In the genomic region with DNA sequence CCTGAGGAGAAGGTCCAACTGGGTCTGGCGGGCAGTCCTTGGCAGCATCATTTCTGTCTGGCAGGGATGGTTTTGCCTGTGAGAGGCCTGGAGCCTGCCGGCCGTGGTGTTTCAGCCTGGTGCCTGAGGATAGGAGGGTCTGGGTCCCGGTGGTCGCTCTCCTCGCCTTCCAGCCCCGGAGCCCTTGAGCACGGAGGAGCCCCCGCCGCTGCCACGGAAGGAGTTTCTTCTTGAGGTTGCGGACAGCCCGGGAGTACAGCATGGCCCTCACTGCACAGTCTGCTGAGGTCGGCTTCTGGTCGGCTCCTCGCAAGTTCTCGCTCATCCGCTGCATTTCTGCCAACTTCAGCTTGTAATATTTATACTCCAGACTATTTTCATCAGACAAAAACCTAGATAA, we compare ENCODE assay signal across 25 cellular contexts.
"Had no signal": no experiment of that assay in that cellular context is flagged by ENCODE, and none has a peak within 500 bp of the region (broad histone marks: within the 10 kb centered on the region; RNA-seq: fewer than 3 reads in every experiment).

No MANE protein-coding gene starts in this region.

- H3K9me3 ChIP-seq: left ventricle myocardium inferior, mucosa of descending colon, ovary, right atrium auricular region, suprapubic skin, thoracic aorta, tibial artery, upper lobe of right lung had no signal

- H3K4me3 Mint-ChIP-seq: memory B cell; naive thymus-derived CD8-positive, alpha-beta T cell; stimulated activated naive B cell treated with anti-CD40 and anti-IgM and Interleukin-4, amounts not matched to agents 10 μg/mL and 1 μg/mL and 100 μg/mL, for 72 hours; stimulated activated naive CD8-positive, alpha-beta T cell treated with anti-CD3 and anti-CD28 coated beads, Interleukin-15, Interleukin-2, amounts not matched to agents 100 ng/mL and 50 ng/mL, for 24 hours had no signal

- H3K4me1 ChIP-seq: suprapubic skin, tibial artery, upper lobe of right lung had no signal

- H3K27me3 ChIP-seq: ovary, right atrium auricular region, suprapubic skin, tibial artery, upper lobe of right lung had no signal

- ATAC-seq: mucosa of descending colon; naive thymus-derived CD8-positive, alpha-beta T cell; sciatic nerve; stimulated activated naive B cell treated with anti-CD40 and anti-IgM and Interleukin-4, amounts not matched to agents 10 μg/mL and 1 μg/mL and 100 μg/mL, for 72 hours had no signal

- FAIRE-seq: urothelium cell line had no signal

- H3K4me3 ChIP-seq: left ventricle myocardium inferior, lung, mucosa of descending colon, ovary, right atrium auricular region, skin epidermis, suprapubic skin, thoracic aorta, tibial artery, upper lobe of right lung had no signal

- DNase-seq: hypothalamus; islet precursor cell; left ventricle myocardium inferior; midbrain; mucosa of descending colon; ovary; stimulated activated CD4-positive, alpha-beta T cell treated with anti-CD3 and anti-CD28 coated beads, Interleukin-12 subunit alpha, Interleukin-12 subunit beta, amount 100 ng/mL, for 4 hours; stimulated activated CD4-positive, alpha-beta T cell treated with anti-CD3 and anti-CD28 coated beads, Interleukin-15, amount 100 ng/mL, for 24 hours; stimulated activated CD4-positive, alpha-beta T cell treated with anti-CD3 and anti-CD28 coated beads, Interleukin-2, amount 100 ng/mL, for 24 hours; stimulated activated CD4-positive, alpha-beta T cell treated with anti-CD3 and anti-CD28 coated beads, Interleukin-4, amount 100 ng/mL, for 1 hour; stimulated activated naive B cell treated with anti-CD40 and anti-IgM and Interleukin-4, amounts not matched to agents 10 μg/mL and 1 μg/mL and 100 μg/mL, for 72 hours; tibial artery; trophoblast cell; upper lobe of right lung had no signal

- H3K27ac ChIP-seq: left ventricle myocardium inferior, ovary, right atrium auricular region, skin epidermis, suprapubic skin, thoracic aorta, tibial artery, upper lobe of right lung had no signal

- H3K9me3 Mint-ChIP-seq: memory B cell; naive thymus-derived CD8-positive, alpha-beta T cell; stimulated activated naive B cell treated with anti-CD40 and anti-IgM and Interleukin-4, amounts not matched to agents 10 μg/mL and 1 μg/mL and 100 μg/mL, for 72 hours; stimulated activated naive CD8-positive, alpha-beta T cell treated with anti-CD3 and anti-CD28 coated beads, Interleukin-15, Interleukin-2, amounts not matched to agents 100 ng/mL and 50 ng/mL, for 24 hours had no signal

- H3K27me3 Mint-ChIP-seq: memory B cell; naive thymus-derived CD8-positive, alpha-beta T cell; progenitor cell of endocrine pancreas; stimulated activated naive B cell treated with anti-CD40 and anti-IgM and Interleukin-4, amounts not matched to agents 10 μg/mL and 1 μg/mL and 100 μg/mL, for 72 hours; stimulated activated naive CD8-positive, alpha-beta T cell treated with anti-CD3 and anti-CD28 coated beads, Interleukin-15, Interleukin-2, amounts not matched to agents 100 ng/mL and 50 ng/mL, for 24 hours had no signal

- H3K27ac Mint-ChIP-seq: memory B cell; progenitor cell of endocrine pancreas; stimulated activated naive CD8-positive, alpha-beta T cell treated with anti-CD3 and anti-CD28 coated beads, Interleukin-15, Interleukin-2, amounts not matched to agents 100 ng/mL and 50 ng/mL, for 24 hours had no signal

- H3K36me3 ChIP-seq: ovary had no signal
